In the genomic region with DNA sequence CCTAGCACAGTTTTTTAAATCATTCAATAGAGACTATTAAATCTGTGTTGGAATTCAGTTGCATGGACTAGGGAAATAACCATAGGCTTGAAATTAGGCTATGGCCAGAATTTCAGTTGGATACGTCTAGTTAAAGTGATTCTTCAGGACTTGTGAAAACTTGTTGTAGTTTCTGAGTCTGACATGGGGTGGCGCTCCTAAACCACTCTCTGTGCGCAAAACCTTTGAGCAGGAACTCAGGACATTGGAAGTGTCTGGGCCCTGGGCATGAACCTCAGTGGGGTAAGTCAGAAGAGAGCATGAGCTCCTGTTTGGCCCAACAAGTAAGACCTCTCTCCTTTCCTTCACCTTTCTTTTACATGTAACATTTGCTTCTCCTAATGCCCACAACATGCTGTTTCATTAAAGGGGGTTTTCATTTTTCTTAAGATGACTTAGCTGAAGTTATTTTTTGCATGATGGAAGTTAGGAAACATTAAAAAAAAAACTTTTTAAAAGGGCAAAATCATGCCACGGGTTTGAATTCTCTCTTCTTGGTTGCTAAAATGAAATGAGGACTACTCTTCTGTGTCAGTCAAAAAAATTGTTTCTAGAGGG, we compare ENCODE assay signal across 8 cellular contexts. TPM values are rescaled to one million over a fixed set of nuclear protein-coding genes. Genes with fewer than 3 reads are reported as not detected.
DNase-seq lines count a peak whose midpoint lies in the region; ATAC-seq and TF ChIP-seq lines count a peak whose summit lies in the region.

No MANE protein-coding gene starts in this region.

- H4K20me1 ChIP-seq in KMS-11 (ENCODE audit: insufficient read depth): no peaks in the 10 kb centered on the region

- H3K36me3 ChIP-seq in KMS-11 (ENCODE audit: insufficient read depth): no peaks in the 10 kb centered on the region
- no peaks in the 10 kb centered on the region for H3K36me3 ChIP-seq in Peyer's patch

- H3K4me3 ChIP-seq in KMS-11 (IDR thresholded peaks at IDR 0.05; ENCODE audit: insufficient read depth, low read depth, low read length) (no peak overlapping the region), Peyer's patch (no peak overlapping the region)

- DNase-seq in NCI-H510A treated with DMSO at 0.1 percent for 48 hours (lab: John Stamatoyannopoulos, UW): peak; percentile 50
- no peak for DNase-seq in NCI-H510A (lab: John Stamatoyannopoulos, UW)
- DNase-seq in Peyer's patch: no peak
- peak; percentile 40 to 75 for DNase-seq in dermis microvascular lymphatic vessel endothelial cell (ENCODE audit: low read depth in 2 of 2)
- DNase-seq in medulla oblongata (ENCODE audit: extremely low spot score): peak; percentile 74

- TF ChIP-seq CTCF in KMS-11 (conservative IDR thresholded peaks at IDR 0.05; ENCODE audit: low read depth, low read length): peak; percentile 99
- TF ChIP-seq CTCF in Peyer's patch (IDR thresholded peaks at IDR 0.05): peak in 4 of 6 experiments; percentile 21 to 44 (median 36)

- H3K27me3 ChIP-seq in KMS-11 (ENCODE audit: insufficient read depth, low read depth) (no peaks in the 10 kb centered on the region), Peyer's patch (no peaks in the 10 kb centered on the region)

- H3K9ac ChIP-seq in KMS-11: no peak overlapping the region

- H3K4me2 ChIP-seq in KMS-11: no peak overlapping the region

- no peak overlapping the region for H2AFZ ChIP-seq in KMS-11 (ENCODE audit: low read depth)

- TF ChIP-seq POLR2A in Peyer's patch (IDR thresholded peaks at IDR 0.05): no peak

- no peak overlapping the region for H3K27ac ChIP-seq in KMS-11
- H3K27ac ChIP-seq in Peyer's patch: no peak overlapping the region

- H3K4me1 ChIP-seq in KMS-11 (ENCODE audit: low read depth, poor library complexity, severe bottlenecking): no peaks in the 10 kb centered on the region
- H3K4me1 ChIP-seq in Peyer's patch: no peaks in the 10 kb centered on the region

- H3K9me3 ChIP-seq in Peyer's patch: no peaks in the 10 kb centered on the region

- ATAC-seq in HG03439 (IDR thresholded peaks at IDR 0.05; ENCODE audit: unreplicated experiment) (no peak), GM19467 (IDR thresholded peaks at IDR 0.05; ENCODE audit: unreplicated experiment) (no peak)

- H3K79me2 ChIP-seq in KMS-11 (ENCODE audit: insufficient read depth, low read depth): no peaks in the 10 kb centered on the region

RNA-seq across cellular contexts. Expression of a gene that starts 17.1 kb away (rescaled TPM):
- total RNA-seq in Peyer's patch (not detected), dermis microvascular lymphatic vessel endothelial cell (not detected in 2 replicates)

Comparison
In these comparisons a context has a peak if more than half of its experiments do, and no peak if none do; other contexts are left out.
1. DNase-seq: peak in NCI-H510A treated with DMSO at 0.1 percent for 48 hours (single experiment), dermis microvascular lymphatic vessel endothelial cell (2 of 2) and medulla oblongata (single experiment); none in NCI-H510A (single experiment) and Peyer's patch (0 of 3).